27 cellular contexts compared by ENCODE assay signal in the genomic region with DNA sequence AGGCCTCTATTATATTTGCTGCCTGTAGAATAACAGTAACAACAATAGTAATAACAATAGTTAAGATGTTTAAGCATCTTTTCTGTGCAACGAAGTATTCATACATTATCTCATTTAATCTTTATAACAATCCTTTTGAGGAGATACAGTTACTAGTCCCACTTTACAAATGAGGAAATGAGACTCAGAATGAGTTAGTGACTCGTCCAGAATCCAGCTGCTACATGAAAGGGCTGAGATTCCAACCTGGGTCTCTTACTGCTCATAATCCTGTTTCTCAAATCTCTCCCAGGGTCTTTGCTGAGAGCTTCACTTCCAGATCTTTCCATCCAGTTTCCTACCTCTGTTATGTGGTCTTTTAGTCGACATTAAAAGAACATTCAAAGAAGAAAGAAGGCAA.
DNase-seq lines count a peak whose midpoint lies in the region; ATAC-seq, FAIRE-seq and TF ChIP-seq lines count a peak whose summit lies in the region.
"Had no signal": no experiment of that assay in that cellular context is flagged by ENCODE, and none has a peak within 500 bp of the region (broad histone marks: within the 10 kb centered on the region; RNA-seq: fewer than 3 reads in every experiment).

No MANE protein-coding gene starts in this region.

- H3K27ac ChIP-seq in GM12878 (ENCODE audit: control insufficient read depth, insufficient read depth) (no peak overlapping the region), foreskin keratinocyte (no peak overlapping the region), neural progenitor cell (no peak overlapping the region)
- H3K27ac ChIP-seq: BLaER1 had no signal

- CTCF ChIA-PET in GM12878 (lab: Yijun Ruan, JAX): interaction anchor here (1.8 to 2.2 kb wide), 2 partner anchors 8 to 10 kb away, joined by 11 to 12 read pairs; no protein-coding TSS in a partner anchor

- DNase-seq in GM12878 (ENCODE audit: low read depth, low spot score) (no peak), foreskin keratinocyte (no peak), neural progenitor cell (ENCODE audit: low spot score) (no peak), natural killer cell (no peak), NCI-H2107 (lab: John Stamatoyannopoulos, UW) (no peak), NCI-H446 (lab: John Stamatoyannopoulos, UW) (no peak)
- DNase-seq: 8988T; ACHN; BE2C; C1 segment of cervical spinal cord; CD4-positive, alpha-beta memory T cell; CD4-positive, CD25-positive, alpha-beta regulatory T cell; CD8-positive, alpha-beta memory T cell; COR-L47; DMS 273 treated with DMSO at 0.1 percent for 48 hours; DMS153; DMS53; DMS79; DND-41; EL; GDM1 had no signal

- RAD21 ChIA-PET in GM12878 (lab: Charles Lee; ENCODE audit: unreplicated experiment): interaction anchor here (2.4 to 2.7 kb wide), 2 partner anchors 10 to 12 kb away, joined by 9 to 13 read pairs; no protein-coding TSS in a partner anchor

- no peaks in the 10 kb centered on the region for H3F3A ChIP-seq in neural progenitor cell (ENCODE audit: low read depth)

- H3K4me3 Mint-ChIP-seq in neural progenitor cell (no peak overlapping the region), natural killer cell (no peak overlapping the region)
- H3K4me3 Mint-ChIP-seq: CD14-positive monocyte; CD4-positive, alpha-beta memory T cell; CD4-positive, CD25-positive, alpha-beta regulatory T cell; CD8-positive, alpha-beta memory T cell had no signal

- H3K27me3 Mint-ChIP-seq in neural progenitor cell (ENCODE audit: insufficient read depth, low read depth) (peaks cover 3% of the 10 kb centered on the region), natural killer cell (ENCODE audit: low read depth in 2 of 2) (peaks cover 11 to 35% of the 10 kb centered on the region in 2 donors)

- H3K4me1 Mint-ChIP-seq in neural progenitor cell (peaks cover 3% of the 10 kb centered on the region), natural killer cell (no peaks in the 10 kb centered on the region)
- H3K4me1 Mint-ChIP-seq: CD14-positive monocyte; CD4-positive, alpha-beta memory T cell; CD4-positive, CD25-positive, alpha-beta regulatory T cell; CD8-positive, alpha-beta memory T cell had no signal

- intact Hi-C loops in GM12878 (cut with micrococcal nuclease; ENCODE audit: unreplicated experiment): no loop called here
- intact Hi-C loops in natural killer cell (cut with micrococcal nuclease): no loop called here

- no peaks in the 10 kb centered on the region for H3K36me3 Mint-ChIP-seq in neural progenitor cell
- no peaks in the 10 kb centered on the region for H3K36me3 Mint-ChIP-seq in natural killer cell
- H3K36me3 Mint-ChIP-seq: CD14-positive monocyte; CD4-positive, alpha-beta memory T cell; CD4-positive, CD25-positive, alpha-beta regulatory T cell; CD8-positive, alpha-beta memory T cell had no signal

- POLR2A ChIA-PET in GM12878 (lab: Charles Lee): interaction anchor here (0.6 kb wide), 1 partner anchor 306 kb away, joined by 7 read pairs; no protein-coding TSS in a partner anchor

- no peak for FAIRE-seq in GM12878 (lab: Jason Lieb, UNC)
- FAIRE-seq: A204.1, GM12892, GM18507 had no signal

- H3K4me2 ChIP-seq in GM12878 (ENCODE audit: control insufficient read depth, insufficient read depth): no peak overlapping the region
- no peak overlapping the region for H3K4me2 ChIP-seq in neural progenitor cell
- H3K4me2 ChIP-seq: BLaER1 had no signal

- peak; percentile 46 for ATAC-seq in GM12878
- ATAC-seq in foreskin keratinocyte: peak; percentile 21
- no peak for ATAC-seq in natural killer cell
- ATAC-seq in activated CD4-positive, CD25-positive, alpha-beta regulatory T cell treated with anti-CD3 and anti-CD28 coated beads, Interleukin-2, amount 50 U/mL, for 24 hours: no peak

- H3K9me3 ChIP-seq in GM12878 (replicated peaks; ENCODE audit: control insufficient read depth, insufficient read depth, low read length) (peaks cover 5% of the 10 kb centered on the region; the same call in 2 of the 3 replicates), neural progenitor cell (ENCODE audit: low read depth) (no peaks in the 10 kb centered on the region)
- H3K9me3 ChIP-seq: BE2C, BLaER1 had no signal

- SMC1A ChIA-PET in GM12878 (lab: Charles Lee; ENCODE audit: uncharacterized antibody, unreplicated experiment): interaction anchor here (0.9 to 8.6 kb wide), 3 partner anchors 10 to 58 kb away, joined by 3 to 79 read pairs (median 5); no protein-coding TSS in a partner anchor

- no peak for TF ChIP-seq RAD21 in GM12878 (IDR thresholded peaks at IDR 0.05; ENCODE audit: insufficient read depth, low read depth, low read length)

- H2AFZ ChIP-seq in GM12878 (ENCODE audit: control insufficient read depth, low read depth, low read length): no peak overlapping the region
- peak overlapping the region; percentile 3 for H2AFZ ChIP-seq in neural progenitor cell (replicated peaks)

- no peak overlapping the region for H3K9ac ChIP-seq in GM12878 (ENCODE audit: control insufficient read depth, insufficient read depth, low read length)
- no peak overlapping the region for H3K9ac ChIP-seq in neural progenitor cell
- H3K9ac ChIP-seq: BLaER1 had no signal

- no peaks in the 10 kb centered on the region for H3K36me3 ChIP-seq in GM12878 (ENCODE audit: control insufficient read depth in 2 of 2, insufficient read depth in 2 of 2, low read length in 1 of 2)
- no peaks in the 10 kb centered on the region for H3K36me3 ChIP-seq in neural progenitor cell
- H3K36me3 ChIP-seq: BE2C, BLaER1 had no signal

- no TSS peak for BruUV-seq in GM12878 (replicated peaks; lab: Mats Ljungman, UMichigan)

- H3K79me2 ChIP-seq in GM12878 (ENCODE audit: control insufficient read depth, insufficient read depth, low read length) (no peaks in the 10 kb centered on the region), neural progenitor cell (ENCODE audit: low read depth) (no peaks in the 10 kb centered on the region)

- H3K4me1 ChIP-seq in GM12878 (ENCODE audit: control insufficient read depth, insufficient read depth, low read length) (peaks cover 8% of the 10 kb centered on the region; the same call in 1 of the 2 replicates), foreskin keratinocyte (peaks cover 12% of the 10 kb centered on the region), neural progenitor cell (no peaks in the 10 kb centered on the region)
- H3K4me1 ChIP-seq: BE2C, BLaER1 had no signal

- TF ChIP-seq EP300 in GM12878 (IDR thresholded peaks at IDR 0.05; ENCODE audit: borderline replicate concordance in 1 of 2, control insufficient read depth in 1 of 2, low read depth in 2 of 2, low read length in 2 of 2): no peak

- H3K27ac Mint-ChIP-seq in neural progenitor cell: no peak overlapping the region
- H3K27ac Mint-ChIP-seq in natural killer cell: no peak overlapping the region
- H3K27ac Mint-ChIP-seq: CD14-positive monocyte; CD4-positive, alpha-beta memory T cell; CD4-positive, CD25-positive, alpha-beta regulatory T cell had no signal

- H3K27me3 ChIP-seq in GM12878 (replicated peaks in 1 of 2; ENCODE audit: control insufficient read depth in 2 of 2, insufficient read depth in 2 of 2, low read length in 1 of 2): no peaks in the 10 kb centered on the region; a peak in 1 of 4 replicates
- peaks cover 4% of the 10 kb centered on the region for H3K27me3 ChIP-seq in foreskin keratinocyte
- no peaks in the 10 kb centered on the region for H3K27me3 ChIP-seq in neural progenitor cell
- H3K27me3 ChIP-seq: BE2C, BLaER1 had no signal

- TF ChIP-seq POLR2A in GM12878 (IDR thresholded peaks at IDR 0.05; ENCODE audit: low read depth, low read length): no peak

- in situ Hi-C loops in GM12878 (cut with MboI): no loop called here

- TF ChIP-seq CTCF in GM12878 (IDR thresholded peaks at IDR 0.05 in 2 of 3, conservative IDR thresholded peaks at IDR 0.05 in 1 of 3; ENCODE audit: control insufficient read depth in 2 of 3, extremely low read depth in 1 of 3, insufficient read depth in 1 of 3, low read depth in 3 of 3, low read length in 3 of 3) (no peak), foreskin keratinocyte (conservative IDR thresholded peaks at IDR 0.05) (no peak), neural progenitor cell (IDR thresholded peaks at IDR 0.05) (no peak), natural killer cell (IDR thresholded peaks at IDR 0.05) (no peak)

- H3K9me3 Mint-ChIP-seq in neural progenitor cell: no peaks in the 10 kb centered on the region
- H3K9me3 Mint-ChIP-seq in natural killer cell: no peaks in the 10 kb centered on the region

- H4K20me1 ChIP-seq in GM12878 (ENCODE audit: control insufficient read depth, insufficient read depth) (no peaks in the 10 kb centered on the region), neural progenitor cell (ENCODE audit: low read depth) (no peaks in the 10 kb centered on the region)
- H4K20me1 ChIP-seq: BLaER1 had no signal

- 0% methylated on average over 3 of the region's 3 CpGs for WGBS in GM12878 (ENCODE audit: insufficient coverage, insufficient replicate concordance, low lambda C conversion rate, missing lambda C conversion rate)

- no peak overlapping the region for H3K4me3 ChIP-seq in GM12878
- H3K4me3 ChIP-seq in neural progenitor cell: no peak overlapping the region
- H3K4me3 ChIP-seq: BLaER1 had no signal

TF ChIP-seq in GM12878, 131 proteins besides CTCF, POLR2A, EP300 and RAD21:
- TF ChIP-seq SPI1 (IDR thresholded peaks at IDR 0.05; ENCODE audit: borderline replicate concordance, insufficient read depth, low read depth, low read length) (peak; percentile 50; the same call in 1 of the 2 replicates), IKZF1 (conservative IDR thresholded peaks at IDR 0.05) (no peak)

Comparison
In these comparisons a context has a peak if more than half of its experiments do, and no peak if none do; other contexts are left out.
1. ATAC-seq: peak in GM12878 (single experiment) and foreskin keratinocyte (single experiment); none in natural killer cell (0 of 3) and activated CD4-positive, CD25-positive, alpha-beta regulatory T cell treated with anti-CD3 and anti-CD28 coated beads, Interleukin-2, amount 50 U/mL, for 24 hours (0 of 2).